Comparison of ENCODE assay signal across 25 cellular contexts in genomic region chr16:12793120-12793889, GRCh38.
"Had no signal": no experiment of that assay in that cellular context is flagged by ENCODE, and none has a peak within 500 bp of the region (broad histone marks: within the 10 kb centered on the region; RNA-seq: fewer than 3 reads in every experiment).

No MANE protein-coding gene starts in this region.

- ATAC-seq: activated T-cell treated with anti-CD3 and anti-CD28 coated beads, Interleukin-2, amount 50 U/mL, for 4 hours; foreskin keratinocyte; left cardiac atrium; stimulated activated naive B cell treated with anti-CD40 and anti-IgM and Interleukin-4, amounts not matched to agents 10 μg/mL and 1 μg/mL and 100 μg/mL, for 72 hours; T-cell had no signal

- H3K27ac ChIP-seq: foreskin keratinocyte, sigmoid colon, transverse colon had no signal

- H3K4me3 ChIP-seq: sigmoid colon, transverse colon had no signal

- H3K27me3 ChIP-seq: foreskin keratinocyte, sigmoid colon, transverse colon had no signal

- H3K9me3 ChIP-seq: sigmoid colon, transverse colon had no signal

- DNase-seq: activated B cell treated with CpG ODN at 0.5 μM for 24 hours; activated CD4-positive, alpha-beta T cell treated with anti-CD3 and anti-CD28 coated beads for 4 hours; activated CD4-positive, alpha-beta T cell treated with anti-CD3 and anti-CD28 coated beads, Interleukin-2, amount 50 U/mL, for 48 hours; activated CD8-positive, alpha-beta memory T cell treated with anti-CD3 and anti-CD28 coated beads, Interleukin-2, amount 50 U/mL, for 48 hours; activated naive CD4-positive, alpha-beta T cell; activated naive CD8-positive, alpha-beta T cell treated with anti-CD3 and anti-CD28 coated beads, Interleukin-2, amount 10 ng/mL, durations not matched to agents 7 days and 5 days; activated T-cell treated with anti-CD3 and anti-CD28 coated beads, Interleukin-2, amount 50 U/mL, for 4 hours; amniotic stem cell; effector CD4-positive, alpha-beta T cell; foreskin keratinocyte; islet precursor cell; left cardiac atrium; naive B cell; posterior cingulate gyrus; sigmoid colon; stimulated activated CD4-positive, alpha-beta T cell treated with anti-CD3 and anti-CD28 coated beads, Interleukin-2, amount 100 ng/mL, for 48 hours; stimulated activated CD8-positive, alpha-beta memory T cell treated with anti-CD3 and anti-CD28 coated beads, Interleukin-4, amount 100 ng/mL, for 48 hours; stimulated activated naive B cell treated with anti-CD40 and anti-IgM and Interleukin-4, amounts not matched to agents 10 μg/mL and 1 μg/mL and 100 μg/mL, for 72 hours; T-cell; transverse colon had no signal

- H3K4me1 ChIP-seq: foreskin keratinocyte, sigmoid colon, transverse colon had no signal

- H3K36me3 ChIP-seq: sigmoid colon, transverse colon had no signal

- H3K4me1 Mint-ChIP-seq: activated B cell treated with CpG ODN at 0.5 μM for 24 hours, T-cell had no signal

- H3K27ac Mint-ChIP-seq: activated B cell treated with CpG ODN at 0.5 μM for 24 hours; activated naive CD8-positive, alpha-beta T cell treated with anti-CD3 and anti-CD28 coated beads, Interleukin-2, amount 10 ng/mL, durations not matched to agents 7 days and 5 days; activated T-helper 2 cell treated with anti-CD3 and anti-CD28 coated beads, Interferon-gamma antibody, Interleukin-2, Interleukin-4, amounts not matched to agents 10 μg/mL and 5 μg/mL and 100 μg/mL, durations not matched to agents 14 hours and 24 hours and 36 hours; naive B cell; stimulated activated naive B cell treated with anti-CD40 and anti-IgM and Interleukin-4, amounts not matched to agents 10 μg/mL and 1 μg/mL and 100 μg/mL, for 72 hours; T-cell; T-helper 2 cell treated with Interferon-gamma antibody and Interleukin-4, amounts not matched to agents 5 μg/mL and 100 μg/mL, for 36 hours had no signal

- H3K4me3 Mint-ChIP-seq: activated B cell treated with CpG ODN at 0.5 μM for 24 hours; activated naive CD8-positive, alpha-beta T cell treated with anti-CD3 and anti-CD28 coated beads, Interleukin-2, amount 10 ng/mL, durations not matched to agents 7 days and 5 days; activated T-cell treated with anti-CD3 and anti-CD28 coated beads, Interleukin-2, amount 50 U/mL, for 4 hours; naive B cell; stimulated activated naive B cell treated with anti-CD40 and anti-IgM and Interleukin-4, amounts not matched to agents 10 μg/mL and 1 μg/mL and 100 μg/mL, for 72 hours; T-cell; T-helper 2 cell treated with Interferon-gamma antibody and Interleukin-4, amounts not matched to agents 5 μg/mL and 100 μg/mL, for 36 hours had no signal

- H3K27me3 Mint-ChIP-seq: activated B cell treated with CpG ODN at 0.5 μM for 24 hours; activated naive CD8-positive, alpha-beta T cell treated with anti-CD3 and anti-CD28 coated beads, Interleukin-2, amount 10 ng/mL, durations not matched to agents 7 days and 5 days; stimulated activated naive B cell treated with anti-CD40 and anti-IgM and Interleukin-4, amounts not matched to agents 10 μg/mL and 1 μg/mL and 100 μg/mL, for 72 hours; T-cell had no signal

- FAIRE-seq: bronchial epithelial cell, TTC549, urothelium cell line had no signal
